ENCODE assay signal across 7 cellular contexts in the genomic region with DNA sequence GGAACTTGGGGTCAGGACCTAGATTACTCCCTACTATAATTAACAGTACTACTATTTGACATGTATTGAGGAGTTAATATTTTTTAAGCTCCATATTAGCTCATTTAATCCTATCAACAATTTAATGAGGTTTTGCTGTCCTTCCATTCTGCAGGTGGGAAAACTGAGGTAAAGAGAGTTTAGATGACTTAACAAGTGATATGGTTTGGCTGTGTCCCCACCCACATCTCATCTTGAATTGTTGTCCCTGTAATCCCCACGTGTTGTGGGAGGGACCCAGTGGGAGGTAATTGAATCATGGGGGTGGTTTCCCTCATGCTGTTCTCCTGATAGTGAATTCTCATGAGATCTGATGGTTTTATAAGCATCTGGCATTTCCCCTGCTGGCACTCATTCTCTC. TPM values are rescaled to one million over a fixed set of nuclear protein-coding genes. Genes with fewer than 3 reads are reported as not detected.
DNase-seq lines count a peak whose midpoint lies in the region; ATAC-seq and TF ChIP-seq lines count a peak whose summit lies in the region.
"Not testable (repeated sequence)": the region's sequence is repeated elsewhere in the genome, so short reads cannot be mapped to it uniquely, and the experiment has no call there.

No MANE protein-coding gene starts in this region.

- H3K36me3 ChIP-seq in mesendoderm (ENCODE audit: control insufficient read depth, insufficient read depth, low read length) = not testable (repeated sequence)

- H3K36me3 Mint-ChIP-seq in CD4-positive, alpha-beta T cell (ENCODE audit: low read depth) = peaks cover 25% of the 10 kb centered on the region
- peaks cover 14% of the 10 kb centered on the region for H3K36me3 Mint-ChIP-seq in activated CD4-positive, alpha-beta T cell treated with anti-CD3 and anti-CD28 coated beads for 36 hours (ENCODE audit: low read depth)
- not testable (repeated sequence) for H3K36me3 Mint-ChIP-seq in activated naive CD4-positive, alpha-beta T cell treated with anti-CD3 and anti-CD28 coated beads, Interleukin-2, amount 50 U/mL, for 24 hours

- TF ChIP-seq POLR2A in NB4 (IDR thresholded peaks at IDR 0.05; ENCODE audit: extremely low read depth, insufficient read length) = not testable (repeated sequence)

- H3K56ac ChIP-seq in mesendoderm (ENCODE audit: low read length) = not testable (repeated sequence)

- H3K27ac Mint-ChIP-seq in CD4-positive, alpha-beta T cell = peak overlapping the region; percentile 19
- not testable (repeated sequence) for H3K27ac Mint-ChIP-seq in activated CD4-positive, alpha-beta T cell treated with anti-CD3 and anti-CD28 coated beads for 36 hours
- H3K27ac Mint-ChIP-seq in activated naive CD4-positive, alpha-beta T cell treated with anti-CD3 and anti-CD28 coated beads, Interleukin-2, amount 50 U/mL, for 24 hours = peak overlapping the region; percentile 48

- not testable (repeated sequence) for H3K9me3 ChIP-seq in CD4-positive, alpha-beta T cell (ENCODE audit: control insufficient read depth, low read length)

- peaks cover 41% of the 10 kb centered on the region for H3K4me1 Mint-ChIP-seq in CD4-positive, alpha-beta T cell (ENCODE audit: low read depth)
- H3K4me1 Mint-ChIP-seq in activated CD4-positive, alpha-beta T cell treated with anti-CD3 and anti-CD28 coated beads for 36 hours = peaks cover 38% of the 10 kb centered on the region
- peaks cover 43% of the 10 kb centered on the region for H3K4me1 Mint-ChIP-seq in activated naive CD4-positive, alpha-beta T cell treated with anti-CD3 and anti-CD28 coated beads, Interleukin-2, amount 50 U/mL, for 24 hours

- not testable (repeated sequence) for H3K4me2 ChIP-seq in mesendoderm (ENCODE audit: low read length)

- H3K4ac ChIP-seq in mesendoderm (ENCODE audit: low read depth, low read length) = not testable (repeated sequence)

- not testable (repeated sequence) for DNase-seq in CD4-positive, alpha-beta T cell
- DNase-seq in NB4 (ENCODE audit: low read depth) (peak; percentile 42), activated T-cell treated with anti-CD3 and anti-CD28 coated beads for 4 hours (peak; percentile 31), mesendoderm (peak; percentile 37)
- DNase-seq in activated CD4-positive, alpha-beta T cell treated with anti-CD3 and anti-CD28 coated beads for 36 hours = peak; percentile 43
- DNase-seq in stimulated activated CD4-positive, alpha-beta T cell treated with anti-CD3 and anti-CD28 coated beads, Interleukin-4, amount 100 ng/mL, for 1 hour = peak; percentile 30

- not testable (repeated sequence) for H3K9ac ChIP-seq in mesendoderm (ENCODE audit: low read length)

- H4K5ac ChIP-seq in mesendoderm (ENCODE audit: low read length) = not testable (repeated sequence)

- H2AK5ac ChIP-seq in mesendoderm (ENCODE audit: low read length) = not testable (repeated sequence)

- not testable (repeated sequence) for H3K79me1 ChIP-seq in mesendoderm (ENCODE audit: low read length)

- H4K8ac ChIP-seq in mesendoderm (ENCODE audit: low read depth, low read length) = not testable (repeated sequence)

- H3K27me3 Mint-ChIP-seq in CD4-positive, alpha-beta T cell; activated CD4-positive, alpha-beta T cell treated with anti-CD3 and anti-CD28 coated beads for 36 hours; activated naive CD4-positive, alpha-beta T cell treated with anti-CD3 and anti-CD28 coated beads, Interleukin-2, amount 50 U/mL, for 24 hours: not testable (repeated sequence)

- H3K27me3 ChIP-seq in CD4-positive, alpha-beta T cell (ENCODE audit: control insufficient read depth, insufficient read depth, low read length); mesendoderm (ENCODE audit: insufficient read depth, low read length, poor library complexity): not testable (repeated sequence)

- peak overlapping the region; percentile 45 for H3K4me3 Mint-ChIP-seq in CD4-positive, alpha-beta T cell
- not testable (repeated sequence) for H3K4me3 Mint-ChIP-seq in activated CD4-positive, alpha-beta T cell treated with anti-CD3 and anti-CD28 coated beads for 36 hours
- H3K4me3 Mint-ChIP-seq in activated naive CD4-positive, alpha-beta T cell treated with anti-CD3 and anti-CD28 coated beads, Interleukin-2, amount 50 U/mL, for 24 hours = peak overlapping the region; percentile 41

- not testable (repeated sequence) for H3K18ac ChIP-seq in mesendoderm (ENCODE audit: low read length)

- ATAC-seq in CD4-positive, alpha-beta T cell (ENCODE audit: poor library complexity); activated CD4-positive, alpha-beta T cell treated with anti-CD3 and anti-CD28 coated beads for 36 hours: not testable (repeated sequence)

- POLR2A ChIA-PET in CD4-positive, alpha-beta T cell (lab: Charles Lee); activated CD4-positive, alpha-beta T cell treated with anti-CD3 and anti-CD28 coated beads for 36 hours (lab: Charles Lee): not testable (repeated sequence)

- H3K4me3 ChIP-seq in NB4 (ENCODE audit: low read depth, low read length); mesendoderm (ENCODE audit: low read length): not testable (repeated sequence)

- H2BK15ac ChIP-seq in mesendoderm (replicated peaks; ENCODE audit: low read depth) = not testable (repeated sequence)

- not testable (repeated sequence) for TF ChIP-seq CTCF in CD4-positive, alpha-beta T cell (IDR thresholded peaks at IDR 0.05); NB4 (IDR thresholded peaks at IDR 0.05; ENCODE audit: low read depth, low read length)

- no CpG with 5 or more reads among the region's 1 CpG for WGBS in mesendoderm (ENCODE audit: extremely low coverage, insufficient coverage, low lambda C conversion rate)

- not testable (repeated sequence) for H3K9me3 Mint-ChIP-seq in CD4-positive, alpha-beta T cell; activated CD4-positive, alpha-beta T cell treated with anti-CD3 and anti-CD28 coated beads for 36 hours (ENCODE audit: low read depth); activated naive CD4-positive, alpha-beta T cell treated with anti-CD3 and anti-CD28 coated beads, Interleukin-2, amount 50 U/mL, for 24 hours

- intact Hi-C loops in CD4-positive, alpha-beta T cell (cut with DNase I, micrococcal nuclease) = loop anchor here (10.0 kb wide), 4 partner anchors 50 to 930 kb away; partner anchors contain the start of genes ARF5 (in 1 of the 2), GCC1 (in 1 of the 2) and SND1 (in 1 of the 2)
- intact Hi-C loops in activated CD4-positive, alpha-beta T cell treated with anti-CD3 and anti-CD28 coated beads for 36 hours (cut with DNase I, micrococcal nuclease) = loop anchor here (10.0 kb wide), 3 partner anchors 190 to 1060 kb away; partner anchors contain the start of genes ARF5 (in 1 of the 2), GCC1 (in 1 of the 2) and HILPDA (in 1 of the 2)

- not testable (repeated sequence) for H3K4me1 ChIP-seq in mesendoderm (ENCODE audit: control insufficient read depth, low read depth, low read length)

- not testable (repeated sequence) for H3K79me2 ChIP-seq in mesendoderm (ENCODE audit: control insufficient read depth, insufficient read depth, low read length)

- H3K27ac ChIP-seq in CD4-positive, alpha-beta T cell (ENCODE audit: low read depth, low read length); mesendoderm (ENCODE audit: low read depth, low read length): not testable (repeated sequence)

- CTCF ChIA-PET in CD4-positive, alpha-beta T cell (lab: Charles Lee) = interaction anchor here (1.8 kb wide), 1 partner anchor 47 kb away, joined by 6 read pairs; no protein-coding TSS in a partner anchor
- CTCF ChIA-PET in activated CD4-positive, alpha-beta T cell treated with anti-CD3 and anti-CD28 coated beads for 36 hours (lab: Charles Lee) = interaction anchor here (0.8 to 1.7 kb wide), 2 partner anchors 46 to 192 kb away, joined by 3 to 4 read pairs; no protein-coding TSS in a partner anchor

- H3K23ac ChIP-seq in mesendoderm (ENCODE audit: low read length) = not testable (repeated sequence)

- not testable (repeated sequence) for H2BK120ac ChIP-seq in mesendoderm (ENCODE audit: low read depth, low read length)

- not testable (repeated sequence) for H2BK5ac ChIP-seq in mesendoderm (ENCODE audit: low read length)

RNA-seq across cellular contexts. Expression of gene ZNF800, which starts 2.6 kb away (rescaled TPM):
- total RNA-seq in CD4-positive, alpha-beta T cell = 10 to 100 TPM; 73.9 to 78.9 TPM
- total RNA-seq in activated CD4-positive, alpha-beta T cell treated with anti-CD3 and anti-CD28 coated beads for 36 hours = 10 to 100 TPM; 27.5 to 34.7 TPM
- 7.3 TPM for polyA plus RNA-seq in mesendoderm (2013, experiment 1 of 2)
- polyA plus RNA-seq in mesendoderm (2013, experiment 2 of 2) = 7.9 TPM
